ENCODE assay signal across 14 cellular contexts in genomic region chr11:36385121-36385530, GRCh38.
DNase-seq lines count a peak whose midpoint lies in the region; ATAC-seq and TF ChIP-seq lines count a peak whose summit lies in the region.
"Had no signal": no experiment of that assay in that cellular context is flagged by ENCODE, and none has a peak within 500 bp of the region (broad histone marks: within the 10 kb centered on the region; RNA-seq: fewer than 3 reads in every experiment).

No MANE protein-coding gene starts in this region.

- H3K27ac ChIP-seq in HEK293 (ENCODE audit: extremely low read depth, low read depth, low read length) = peak overlapping the region; percentile 48
- H3K27ac ChIP-seq: prostate gland, vagina had no signal

- H3K9me3 ChIP-seq in HEK293 (ENCODE audit: control insufficient read depth, insufficient read depth, low read depth, low read length) = no peaks in the 10 kb centered on the region
- H3K9me3 ChIP-seq: prostate gland, vagina had no signal

- no peak for ATAC-seq in GM18498 (IDR thresholded peaks at IDR 0.05; ENCODE audit: unreplicated experiment)
- ATAC-seq: left cardiac atrium had no signal

- H3K4me3 Mint-ChIP-seq in activated CD4-positive, alpha-beta memory T cell treated with anti-CD3 and anti-CD28 coated beads, Interleukin-2, amount 10 ng/mL, durations not matched to agents 7 days and 5 days = no peak overlapping the region

- DNase-seq in COR-L47 (lab: John Stamatoyannopoulos, UW) (peak; percentile 4), iris pigment epithelial cell (ENCODE audit: low read depth) (peak; percentile 94), SKM-1 (lab: John Stamatoyannopoulos, UW; ENCODE audit: unreplicated experiment) (no peak), AG20443 (ENCODE audit: low spot score) (no peak), NCI-H226 (no peak)
- DNase-seq in activated CD4-positive, alpha-beta memory T cell treated with anti-CD3 and anti-CD28 coated beads, Interleukin-2, amount 10 ng/mL, durations not matched to agents 7 days and 5 days = no peak
- DNase-seq: activated naive CD4-positive, alpha-beta T cell treated with Interleukin-2 at 50 U/mL for 16 hours; EL; left cardiac atrium; NCI-H526 treated with DMSO at 0.1 percent for 48 hours had no signal

- TF ChIP-seq CTCF in HEK293 (tag by site-specific recombination; IDR thresholded peaks at IDR 0.05) = no peak

- peaks cover 66% of the 10 kb centered on the region for H3K4me1 Mint-ChIP-seq in activated CD4-positive, alpha-beta memory T cell treated with anti-CD3 and anti-CD28 coated beads, Interleukin-2, amount 10 ng/mL, durations not matched to agents 7 days and 5 days

- H3K27ac Mint-ChIP-seq in activated CD4-positive, alpha-beta memory T cell treated with anti-CD3 and anti-CD28 coated beads, Interleukin-2, amount 10 ng/mL, durations not matched to agents 7 days and 5 days = peak overlapping the region; percentile 69

- no peak overlapping the region for H3K4me3 ChIP-seq in HEK293 (ENCODE audit: low read depth, low read length)
- H3K4me3 ChIP-seq: prostate gland, vagina had no signal

- no peaks in the 10 kb centered on the region for H3K36me3 ChIP-seq in HEK293 (ENCODE audit: control insufficient read depth in 2 of 2, insufficient read depth in 1 of 2, low read length in 2 of 2)
- H3K36me3 ChIP-seq: prostate gland, vagina had no signal

- peaks cover 36% of the 10 kb centered on the region for H3K36me3 Mint-ChIP-seq in activated CD4-positive, alpha-beta memory T cell treated with anti-CD3 and anti-CD28 coated beads, Interleukin-2, amount 10 ng/mL, durations not matched to agents 7 days and 5 days (ENCODE audit: low read depth)

- POLR2A ChIA-PET in HEK293 (lab: Yijun Ruan, JAX) = interaction anchor here (0.7 to 1.4 kb wide), 9 partner anchors 9 to 94 kb away, joined by 3 to 11 read pairs (median 8); no protein-coding TSS in a partner anchor
- POLR2A ChIA-PET in activated CD4-positive, alpha-beta memory T cell treated with anti-CD3 and anti-CD28 coated beads, Interleukin-2, amount 10 ng/mL, durations not matched to agents 7 days and 5 days (lab: Charles Lee) = interaction anchor here (1.0 to 1.7 kb wide), 2 partner anchors 11 to 67 kb away, joined by 3 to 6 read pairs; no protein-coding TSS in a partner anchor

- no peaks in the 10 kb centered on the region for H3K9me3 Mint-ChIP-seq in activated CD4-positive, alpha-beta memory T cell treated with anti-CD3 and anti-CD28 coated beads, Interleukin-2, amount 10 ng/mL, durations not matched to agents 7 days and 5 days

- H3K27me3 Mint-ChIP-seq in activated CD4-positive, alpha-beta memory T cell treated with anti-CD3 and anti-CD28 coated beads, Interleukin-2, amount 10 ng/mL, durations not matched to agents 7 days and 5 days = no peaks in the 10 kb centered on the region

- CTCF ChIA-PET in HEK293 (lab: Yijun Ruan, JAX) = interaction anchor here (0.6 to 3.1 kb wide), 5 partner anchors 32 to 94 kb away, joined by 3 to 17 read pairs (median 4); no protein-coding TSS in a partner anchor
- CTCF ChIA-PET in activated CD4-positive, alpha-beta memory T cell treated with anti-CD3 and anti-CD28 coated beads, Interleukin-2, amount 10 ng/mL, durations not matched to agents 7 days and 5 days (lab: Charles Lee) = interaction anchor here (0.9 to 1.4 kb wide), 2 partner anchors 9 to 95 kb away, joined by 3 to 5 read pairs; no protein-coding TSS in a partner anchor

- no peaks in the 10 kb centered on the region for H3K4me1 ChIP-seq in HEK293 (ENCODE audit: control insufficient read depth, insufficient read depth, low read length)
- H3K4me1 ChIP-seq: prostate gland had no signal

TF ChIP-seq in HEK293, 187 proteins besides CTCF, POLR2A, EP300 and RAD21:
- TF ChIP-seq SETDB1 (IDR thresholded peaks at IDR 0.05; ENCODE audit: insufficient read length, low read length) (no peak), ZNF530 (tag by site-specific recombination; IDR thresholded peaks at IDR 0.05; ENCODE audit: low read depth) (no peak), BCL11B (tag by site-specific recombination; IDR thresholded peaks at IDR 0.05; ENCODE audit: low read depth) (no peak), OSR2 (tag by site-specific recombination; IDR thresholded peaks at IDR 0.05) (peak; percentile 80), ZNF830 (tag by site-specific recombination; IDR thresholded peaks at IDR 0.05; ENCODE audit: low read depth) (no peak), ZNF510 (tag by site-specific recombination; IDR thresholded peaks at IDR 0.05; ENCODE audit: insufficient replicate concordance) (no peak), ZNF211 (tag by site-specific recombination; IDR thresholded peaks at IDR 0.05; ENCODE audit: low read depth) (no peak), KLF1 (tag by site-specific recombination; IDR thresholded peaks at IDR 0.05) (peak; percentile 73), ZNF324 (tag by site-specific recombination; IDR thresholded peaks at IDR 0.05) (no peak), PRDM6 (tag by site-specific recombination; IDR thresholded peaks at IDR 0.05) (0 out of 2 replicates have a peak, but pooled peaks have one; percentile 12), SP7 (tag by site-specific recombination; IDR thresholded peaks at IDR 0.05) (peak; percentile 59), ZNF146 (tag by site-specific recombination; IDR thresholded peaks at IDR 0.05) (no peak)

Comparison
In these comparisons a context has a peak if more than half of its experiments do, and no peak if none do; other contexts are left out.
1. DNase-seq: peak in COR-L47 (single experiment) and iris pigment epithelial cell (single experiment); none in activated CD4-positive, alpha-beta memory T cell treated with anti-CD3 and anti-CD28 coated beads, Interleukin-2, amount 10 ng/mL, durations not matched to agents 7 days and 5 days (single experiment), SKM-1 (single experiment), AG20443 (single experiment) and NCI-H226 (single experiment).